16 cellular contexts compared by ENCODE assay signal in the genomic region with DNA sequence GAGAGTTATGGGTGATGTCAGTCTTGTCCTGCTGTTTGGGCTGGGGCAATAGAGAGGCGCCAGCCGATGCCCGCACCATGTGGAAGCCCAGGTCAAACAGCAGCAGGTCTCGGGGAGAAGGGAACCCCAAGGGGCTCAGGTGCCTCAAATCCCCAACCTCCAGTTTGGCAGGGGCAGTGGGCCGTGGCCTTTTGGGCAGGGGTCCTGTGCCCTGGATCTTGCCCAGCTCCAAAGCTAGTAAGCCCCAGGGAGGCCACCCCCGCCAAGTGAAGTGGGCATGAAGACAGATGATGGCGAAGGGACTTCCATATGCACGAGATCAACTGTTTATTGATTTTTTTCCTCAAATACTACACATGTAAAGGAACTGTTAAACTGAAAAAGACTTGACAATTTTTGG.
"Had no signal": no experiment of that assay in that cellular context is flagged by ENCODE, and none has a peak within 500 bp of the region (broad histone marks: within the 10 kb centered on the region; RNA-seq: fewer than 3 reads in every experiment).

No MANE protein-coding gene starts in this region.

- H3K4me1 ChIP-seq: testis had no signal

- DNase-seq: activated CD4-positive, alpha-beta memory T cell treated with anti-CD3 and anti-CD28 coated beads for 36 hours; activated CD4-positive, alpha-beta T cell treated with anti-CD3 and anti-CD28 coated beads for 36 hours; activated CD8-positive, alpha-beta memory T cell treated with anti-CD3 and anti-CD28 coated beads, Interleukin-2, amount 10 ng/mL, durations not matched to agents 7 days and 5 days; activated naive CD4-positive, alpha-beta T cell treated with anti-CD3 and anti-CD28 coated beads for 36 hours; activated naive CD8-positive, alpha-beta T cell treated with anti-CD3 and anti-CD28 coated beads, Interleukin-2, amount 50 U/mL, for 24 hours; activated T-cell treated with anti-CD3 and anti-CD28 coated beads, Interleukin-2, amount 50 U/mL, for 1 hour; cortex of kidney; effector CD4-positive, alpha-beta T cell; foreskin fibroblast; immature natural killer cell; naive thymus-derived CD8-positive, alpha-beta T cell; SW 1271; WERI-Rb-1 had no signal

- ATAC-seq: activated CD4-positive, alpha-beta T cell treated with anti-CD3 and anti-CD28 coated beads for 36 hours; activated CD8-positive, alpha-beta memory T cell treated with anti-CD3 and anti-CD28 coated beads, Interleukin-2, amount 10 ng/mL, durations not matched to agents 7 days and 5 days; activated naive CD8-positive, alpha-beta T cell treated with anti-CD3 and anti-CD28 coated beads, Interleukin-2, amount 50 U/mL, for 24 hours; naive thymus-derived CD8-positive, alpha-beta T cell had no signal

- H3K9me3 ChIP-seq: neutrophil, right atrium auricular region, testis had no signal

- H3K27me3 ChIP-seq: neutrophil, right atrium auricular region, testis had no signal

- H3K27ac ChIP-seq: testis, WERI-Rb-1 had no signal

- H3K4me3 ChIP-seq: right atrium auricular region, testis had no signal
